Comparison of ENCODE assay signal across 11 cellular contexts in the genomic region with DNA sequence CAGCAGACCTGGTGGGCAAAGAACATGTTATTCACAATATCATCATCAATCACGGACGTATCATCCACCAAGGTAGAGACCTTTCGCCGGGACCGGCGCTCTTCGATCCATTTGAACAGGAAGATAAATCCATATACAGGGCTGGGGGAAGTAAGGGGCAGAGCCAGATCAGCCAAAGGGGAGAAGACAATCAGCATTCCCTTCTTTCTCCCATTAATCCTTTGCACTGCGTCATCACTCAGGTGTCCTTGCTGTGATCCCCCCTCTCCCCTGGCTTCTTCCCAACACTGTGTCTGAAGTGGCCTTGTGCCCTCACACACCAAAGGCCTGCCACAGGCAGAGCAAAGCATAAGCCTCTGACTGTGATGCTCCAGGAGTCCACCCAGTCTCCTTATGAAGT. TPM values are rescaled to one million over a fixed set of nuclear protein-coding genes. Genes with fewer than 3 reads are reported as not detected.
DNase-seq lines count a peak whose midpoint lies in the region; ATAC-seq and TF ChIP-seq lines count a peak whose summit lies in the region.
"Had no signal": no experiment of that assay in that cellular context is flagged by ENCODE, and none has a peak within 500 bp of the region (broad histone marks: within the 10 kb centered on the region; RNA-seq: fewer than 3 reads in every experiment).

No MANE protein-coding gene starts in this region.

- no peaks in the 10 kb centered on the region for H3K27me3 Mint-ChIP-seq in natural killer cell (ENCODE audit: low read depth in 2 of 2)

- H3K79me2 ChIP-seq in KMS-11 (ENCODE audit: insufficient read depth, low read depth) (peaks cover 14% of the 10 kb centered on the region; the same call in 1 of the 2 replicates), mammary epithelial cell (ENCODE audit: insufficient read depth, low read length) (peaks cover 73% of the 10 kb centered on the region)

- H3K4me3 ChIP-seq in AG04450 (ENCODE audit: low read depth, low read length) (peak overlapping the region; percentile 97; the same call in 1 of the 2 replicates), KMS-11 (IDR thresholded peaks at IDR 0.05; ENCODE audit: insufficient read depth, low read depth, low read length) (no peak overlapping the region), mammary epithelial cell (replicated peaks in 1 of 3; ENCODE audit: insufficient read depth in 1 of 3, low read depth in 2 of 3, low read length in 3 of 3) (peak overlapping the region; percentile 6 to 91 (median 80)), WERI-Rb-1 (ENCODE audit: low read depth, low read length) (no peak overlapping the region)

- H3K36me3 Mint-ChIP-seq in natural killer cell, result no peaks in the 10 kb centered on the region

- POLR2A ChIA-PET in AG04450 (lab: Yijun Ruan, JAX), result no interaction called here

- TF ChIP-seq CTCF in AG04450 (IDR thresholded peaks at IDR 0.05; ENCODE audit: low read depth, low read length), result no peak
- TF ChIP-seq CTCF in KMS-11 (conservative IDR thresholded peaks at IDR 0.05; ENCODE audit: low read depth, low read length), result no peak
- no peak for TF ChIP-seq CTCF in mammary epithelial cell (conservative IDR thresholded peaks at IDR 0.05 in 1 of 2, IDR thresholded peaks at IDR 0.05 in 1 of 2; ENCODE audit: extremely low read depth in 1 of 2, insufficient read depth in 1 of 2, low read depth in 1 of 2, low read length in 2 of 2)
- no peak for TF ChIP-seq CTCF in natural killer cell (IDR thresholded peaks at IDR 0.05)
- TF ChIP-seq CTCF in WERI-Rb-1 (IDR thresholded peaks at IDR 0.05; ENCODE audit: low read depth, low read length), result no peak

- H2AFZ ChIP-seq in KMS-11 (ENCODE audit: low read depth) (no peak overlapping the region), mammary epithelial cell (ENCODE audit: low read depth, low read length) (no peak overlapping the region)

- CTCF ChIA-PET in AG04450 (lab: Charles Lee), result no interaction called here
- CTCF ChIA-PET in mammary epithelial cell (lab: Charles Lee; ENCODE audit: low non-redundant PET), result no interaction called here

- BruUV-seq in mammary epithelial cell (replicated peaks; lab: Mats Ljungman, UMichigan), result no TSS peak

- no peaks in the 10 kb centered on the region for H3K27me3 ChIP-seq in AG04450 (ENCODE audit: control insufficient read depth, insufficient read depth, low read length)
- no peaks in the 10 kb centered on the region for H3K27me3 ChIP-seq in KMS-11 (ENCODE audit: insufficient read depth, low read depth)
- H3K27me3 ChIP-seq in mammary epithelial cell (ENCODE audit: insufficient read depth, low read length), result no peaks in the 10 kb centered on the region
- no peaks in the 10 kb centered on the region for H3K27me3 ChIP-seq in WERI-Rb-1 (ENCODE audit: insufficient read depth, low read depth, severe bottlenecking)

- H3K27ac ChIP-seq in AG04450 (ENCODE audit: low read depth, low read length) (no peak overlapping the region), KMS-11 (no peak overlapping the region), mammary epithelial cell (ENCODE audit: insufficient read depth, low read depth, low read length) (no peak overlapping the region), WERI-Rb-1 (no peak overlapping the region)

- peaks cover 31 to 38% of the 10 kb centered on the region in 2 donors for H3K4me1 Mint-ChIP-seq in natural killer cell

- H3K36me3 ChIP-seq in KMS-11 (ENCODE audit: insufficient read depth) (no peaks in the 10 kb centered on the region), mammary epithelial cell (ENCODE audit: insufficient read depth, low read length) (peaks cover 29% of the 10 kb centered on the region), WERI-Rb-1 (peaks cover 51% of the 10 kb centered on the region)

- 94% methylated on average over 6 of the region's 8 CpGs for WGBS in mammary epithelial cell (ENCODE audit: low coverage, missing lambda C conversion rate)

- H4K20me1 ChIP-seq in KMS-11 (ENCODE audit: insufficient read depth) (no peaks in the 10 kb centered on the region), mammary epithelial cell (ENCODE audit: insufficient read depth, low read length) (no peaks in the 10 kb centered on the region)

- no peaks in the 10 kb centered on the region for H3K9me3 Mint-ChIP-seq in natural killer cell

- peak overlapping the region; percentile 91 for H3K4me3 Mint-ChIP-seq in natural killer cell

- dilution Hi-C loops in mammary epithelial cell (cut with HindIII; ENCODE audit: low sequenced_read_pairs), result loop anchor here (5.0 kb wide), 1 partner anchor 64 kb away; no protein-coding TSS in a partner anchor

- in situ Hi-C loops in mammary epithelial cell (cut with MboI; ENCODE audit: low sequenced_read_pairs in 2 of 2), result no loop called here

- no peaks in the 10 kb centered on the region for H3K9me3 ChIP-seq in AG04450 (ENCODE audit: control insufficient read depth, insufficient read depth, low read length)
- H3K9me3 ChIP-seq in mammary epithelial cell (replicated peaks; ENCODE audit: insufficient read depth, low read length), result no peaks in the 10 kb centered on the region
- H3K9me3 ChIP-seq in WERI-Rb-1 (ENCODE audit: severe bottlenecking), result no peaks in the 10 kb centered on the region

- H3K27ac Mint-ChIP-seq in natural killer cell, result peak overlapping the region; percentile 85 to 93

- H3K4me1 ChIP-seq in KMS-11 (ENCODE audit: low read depth, poor library complexity, severe bottlenecking), result peaks cover 14% of the 10 kb centered on the region
- H3K4me1 ChIP-seq in mammary epithelial cell (ENCODE audit: insufficient read depth, low read length), result peaks cover 69% of the 10 kb centered on the region

- H3K4me2 ChIP-seq in KMS-11 (peak overlapping the region; percentile 71), mammary epithelial cell (ENCODE audit: insufficient read depth, low read depth, low read length) (peak overlapping the region; percentile 89)

- H3K9ac ChIP-seq in KMS-11, result no peak overlapping the region
- no peak overlapping the region for H3K9ac ChIP-seq in mammary epithelial cell (ENCODE audit: insufficient read depth, low read length)

- ATAC-seq in natural killer cell, result no peak
- no peak for ATAC-seq in HG02938 (IDR thresholded peaks at IDR 0.05; ENCODE audit: unreplicated experiment)

- intact Hi-C loops in mammary epithelial cell (cut with micrococcal nuclease) (no loop called here), natural killer cell (cut with micrococcal nuclease) (no loop called here)

- DNase-seq in AG04450 (ENCODE audit: low read depth, low spot score) (no peak), mammary epithelial cell (no peak), natural killer cell (no peak), SIG-M5 (lab: John Stamatoyannopoulos, UW) (no peak), WERI-Rb-1 (no peak), middle frontal gyrus (ENCODE audit: extremely low spot score, low spot score) (no peak)
- DNase-seq: activated CD4-positive, alpha-beta T cell treated with anti-CD3 and anti-CD28 coated beads, Interleukin-2, amount 50 U/mL, for 1 hour; DMS79 treated with DMSO at 0.1 percent for 48 hours; occipital lobe had no signal

RNA-seq across cellular contexts. Expression of a gene that starts 1.3 kb away (rescaled TPM):
- polyA plus RNA-seq in AG04450 (2011; rRNA removed) (44.1 and 48.7 TPM in 2 replicates), mammary epithelial cell (56.6 TPM)
- 53.3 and 60.1 TPM in 2 replicates for polyA minus RNA-seq in AG04450 (2011; rRNA and poly(A)+ RNA removed)
- total RNA-seq in mammary epithelial cell (100 to 1,000 TPM in 1 of 2 donors, 10 to 100 TPM in 1; 50.2 to 120 TPM), natural killer cell (100 to 1,000 TPM; 141 to 154 (median 145) TPM)
- polyA minus RNA-seq in mammary epithelial cell, result 107 TPM

RNA-seq across cellular contexts. Expression of a gene that starts 2.0 kb away (rescaled TPM):
- 1.8 and 2.6 TPM in 2 replicates for polyA plus RNA-seq in AG04450 (2011; rRNA removed)
- 1.1 and 3.6 TPM in 2 replicates for polyA minus RNA-seq in AG04450 (2011; rRNA and poly(A)+ RNA removed)
- 10 to 100 TPM in 1 of 2 donors, 1 to 10 TPM in 1; 8.5 to 12.8 TPM for total RNA-seq in mammary epithelial cell
- 6.7 TPM for polyA plus RNA-seq in mammary epithelial cell
- polyA minus RNA-seq in mammary epithelial cell, result 8.1 TPM
- 10 to 100 TPM; 10.9 to 13.5 (median 13.5) TPM for total RNA-seq in natural killer cell

RNA-seq across cellular contexts. Expression of a gene that starts 36.4 kb away (rescaled TPM):
- polyA plus RNA-seq in AG04450 (2011; rRNA removed) (0.02 TPM in 1 of 2 replicates, not detected in the other), mammary epithelial cell (0.24 TPM)
- 0.28 TPM in 1 of 2 replicates, not detected in the other for polyA minus RNA-seq in AG04450 (2011; rRNA and poly(A)+ RNA removed)
- total RNA-seq in mammary epithelial cell (under 1 TPM; 0.45 to 0.50 TPM), natural killer cell (under 1 TPM in 2 of 3 donors, not detected in 1; 0.07 to 0.55 TPM)
- polyA minus RNA-seq in mammary epithelial cell, result not detected

RNA-seq across cellular contexts. Expression of a gene that starts 45.4 kb away (rescaled TPM):
- polyA plus RNA-seq in AG04450 (2011; rRNA removed), result 1.7 and 1.9 TPM in 2 replicates
- polyA minus RNA-seq in AG04450 (2011; rRNA and poly(A)+ RNA removed), result 1.4 and 2.0 TPM in 2 replicates
- total RNA-seq in mammary epithelial cell, result under 1 TPM; 0.33 to 0.85 TPM
- polyA plus RNA-seq in mammary epithelial cell, result 0.15 TPM
- polyA minus RNA-seq in mammary epithelial cell, result not detected
- total RNA-seq in natural killer cell, result 1 to 10 TPM in 2 of 3 donors, not detected in 1; 1.1 to 1.2 TPM
- total RNA-seq: occipital lobe had no signal

RNA-seq across cellular contexts. Expression of a gene that starts 46.9 kb away (rescaled TPM):
- polyA plus RNA-seq in AG04450 (2011; rRNA removed) (71.0 and 73.0 TPM in 2 replicates), mammary epithelial cell (43.9 TPM)
- polyA minus RNA-seq in AG04450 (2011; rRNA and poly(A)+ RNA removed), result 104 and 115 TPM in 2 replicates
- total RNA-seq in mammary epithelial cell (100 to 1,000 TPM in 1 of 2 donors, 10 to 100 TPM in 1; 79.7 to 123 TPM), natural killer cell (100 to 1,000 TPM; 162 to 191 (median 175) TPM)
- polyA minus RNA-seq in mammary epithelial cell, result 103 TPM

Comparison
In these comparisons a context has a peak if more than half of its experiments do, and no peak if none do; other contexts are left out.
1. H3K4me3 ChIP-seq: peak in AG04450 (single experiment) and mammary epithelial cell (3 of 3); none in KMS-11 (single experiment) and WERI-Rb-1 (single experiment).